10 cellular contexts compared by ENCODE assay signal in the genomic region with DNA sequence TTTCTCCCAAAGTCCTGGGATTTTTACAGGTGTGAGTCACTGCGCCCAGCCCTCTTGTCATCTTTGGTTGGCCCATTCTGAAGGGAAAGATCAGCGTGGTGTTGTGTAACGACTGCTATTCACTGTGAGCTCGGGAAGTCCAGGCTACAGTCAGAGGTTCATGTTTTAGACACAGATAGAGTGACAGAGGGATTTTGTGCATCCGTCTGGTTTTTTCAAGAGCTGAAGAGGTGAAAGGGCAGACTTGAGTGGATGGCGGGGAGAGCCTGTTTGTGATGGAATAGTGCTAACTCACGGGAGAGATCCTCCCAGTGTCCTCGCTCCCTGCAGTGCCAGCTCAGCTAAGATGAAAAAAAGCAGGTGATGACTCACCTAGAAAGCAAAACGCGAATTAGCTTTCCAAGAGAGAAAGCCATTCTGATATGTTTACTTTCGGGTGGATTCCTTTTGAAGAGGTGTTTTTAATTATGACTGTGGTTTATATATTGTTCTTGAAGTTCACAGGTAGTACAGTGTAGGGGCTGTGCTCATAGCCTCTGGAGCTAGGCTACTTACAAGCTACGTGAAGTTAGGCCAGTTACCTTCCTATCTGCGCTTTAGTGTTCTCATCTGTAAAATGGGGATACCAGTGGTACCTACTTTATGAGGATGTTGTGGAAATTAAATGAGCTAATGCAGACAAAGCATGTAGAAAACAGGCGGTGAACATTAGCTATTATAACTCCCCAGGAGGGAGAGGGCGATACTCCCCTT.
DNase-seq lines count a peak whose midpoint lies in the region; ATAC-seq and TF ChIP-seq lines count a peak whose summit lies in the region.
"Had no signal": no experiment of that assay in that cellular context is flagged by ENCODE, and none has a peak within 500 bp of the region (broad histone marks: within the 10 kb centered on the region; RNA-seq: fewer than 3 reads in every experiment).

No MANE protein-coding gene starts in this region.

- no peaks in the 10 kb centered on the region for H3K9me3 ChIP-seq in AG04450 (ENCODE audit: control insufficient read depth, insufficient read depth, low read length)
- peaks cover 8% of the 10 kb centered on the region for H3K9me3 ChIP-seq in HUES48 (ENCODE audit: control insufficient read depth, insufficient read depth, low read length)
- H3K9me3 ChIP-seq in Panc1 (ENCODE audit: control insufficient read depth, insufficient read depth, low read depth, low read length) = peaks cover 6% of the 10 kb centered on the region; the same call in 1 of the 2 replicates
- H3K9me3 ChIP-seq in neuronal stem cell (replicated peaks in 1 of 2; ENCODE audit: control insufficient read depth in 2 of 2, insufficient read depth in 1 of 2, low read depth in 1 of 2, low read length in 2 of 2) = peaks cover 3 to 8% of the 10 kb centered on the region in 2 donors

- CTCF ChIA-PET in AG04450 (lab: Charles Lee) (interaction anchor here (0.6 kb wide), 1 partner anchor 67 kb away, joined by 6 read pairs; the partner anchor contains the start of gene C11orf91), Panc1 (lab: Charles Lee) (no interaction called here)

- H3K23ac ChIP-seq in neuronal stem cell (ENCODE audit: low read depth, low read length, poor library complexity) = no peak overlapping the region

- ATAC-seq in Panc1 (peak; percentile 88), HG02852 (IDR thresholded peaks at IDR 0.05; ENCODE audit: unreplicated experiment) (no peak), HG03045 (IDR thresholded peaks at IDR 0.05; ENCODE audit: unreplicated experiment) (no peak)
- ATAC-seq: activated T-cell treated with anti-CD3 and anti-CD28 coated beads, Interleukin-2, amount 50 U/mL, for 4 hours had no signal

- no peak overlapping the region for H4K8ac ChIP-seq in neuronal stem cell (ENCODE audit: low read depth, low read length)

- H3K36me3 ChIP-seq in HUES48 (ENCODE audit: control insufficient read depth, insufficient read depth, low read length) (no peaks in the 10 kb centered on the region), Panc1 (ENCODE audit: control insufficient read depth, insufficient read depth, low read length) (no peaks in the 10 kb centered on the region), neuronal stem cell (replicated peaks in 1 of 2; ENCODE audit: control insufficient read depth in 2 of 2, insufficient read depth in 2 of 2, low read length in 2 of 2) (no peaks in the 10 kb centered on the region)

- no peaks in the 10 kb centered on the region for H3K79me1 ChIP-seq in neuronal stem cell (ENCODE audit: low read depth, low read length)

- H3K27me3 ChIP-seq in AG04450 (ENCODE audit: control insufficient read depth, insufficient read depth, low read length) (no peaks in the 10 kb centered on the region), HUES48 (ENCODE audit: control insufficient read depth, insufficient read depth, low read length) (no peaks in the 10 kb centered on the region), Panc1 (ENCODE audit: control insufficient read depth, insufficient read depth, low read length) (no peaks in the 10 kb centered on the region), neuronal stem cell (ENCODE audit: control insufficient read depth in 3 of 3, insufficient read depth in 3 of 3, low read depth in 1 of 3, low read length in 3 of 3) (no peaks in the 10 kb centered on the region)

- no peak overlapping the region for H2BK5ac ChIP-seq in neuronal stem cell (ENCODE audit: low read length)

- in situ Hi-C loops in Panc1 (cut with HindIII; ENCODE audit: low pct_unique_long_range_greater_than_20kb, low sequenced_read_pairs) = no loop called here

- H2AK5ac ChIP-seq in neuronal stem cell (ENCODE audit: low read depth, low read length) = no peak overlapping the region

- no peak overlapping the region for H2BK120ac ChIP-seq in neuronal stem cell (ENCODE audit: low read depth, low read length)

- H3K4me2 ChIP-seq in neuronal stem cell (ENCODE audit: insufficient read depth, low read length, poor library complexity, severe bottlenecking) = no peak overlapping the region

- TF ChIP-seq CTCF in AG04450 (IDR thresholded peaks at IDR 0.05; ENCODE audit: low read depth, low read length) (no peak), Panc1 (IDR thresholded peaks at IDR 0.05) (no peak), fibroblast of pulmonary artery (IDR thresholded peaks at IDR 0.05; ENCODE audit: low read length, missing control alignments) (no peak)

- BruUV-seq in Panc1 (replicated peaks; lab: Mats Ljungman, UMichigan) = no TSS peak

- no CpG with 5 or more reads among the region's 15 CpGs for WGBS in neuronal stem cell (ENCODE audit: extremely low coverage in 2 of 2, insufficient read length in 2 of 2, insufficient replicate concordance in 1 of 2), 2 donors

- intact Hi-C loops in Panc1 (cut with micrococcal nuclease; ENCODE audit: unreplicated experiment) = no loop called here

- H3K9ac ChIP-seq in HUES48 (ENCODE audit: low read depth, low read length) (no peak overlapping the region), neuronal stem cell (ENCODE audit: low read depth, low read length, poor library complexity) (no peak overlapping the region)

- DNase-seq in AG04450 (ENCODE audit: low read depth, low spot score) (no peak), Panc1 (ENCODE audit: low read depth, low spot score) (peak; percentile 76), fibroblast of pulmonary artery (ENCODE audit: low read depth) (peak; percentile 64), midbrain (lab: John Stamatoyannopoulos, UW) (no peak), neuronal stem cell (ENCODE audit: low spot score) (no peak)
- DNase-seq: activated T-cell treated with anti-CD3 and anti-CD28 coated beads, Interleukin-2, amount 50 U/mL, for 4 hours; glutamatergic neuron had no signal

- no peak overlapping the region for H4K91ac ChIP-seq in neuronal stem cell (ENCODE audit: low read depth, low read length, poor library complexity)

- H3K14ac ChIP-seq in neuronal stem cell (ENCODE audit: low read length) = no peak overlapping the region

- POLR2A ChIA-PET in AG04450 (lab: Yijun Ruan, JAX) (interaction anchor here (0.6 to 1.1 kb wide), 2 partner anchors 13 to 91 kb away, joined by 3 to 4 read pairs; no protein-coding TSS in a partner anchor), Panc1 (lab: Charles Lee) (interaction anchor here (0.6 to 0.7 kb wide), 2 partner anchors 83 to 472 kb away, joined by 6 to 8 read pairs; partner anchors contain the start of gene CSTF3)

- H3K4me3 ChIP-seq in AG04450 (ENCODE audit: low read depth, low read length) = no peak overlapping the region
- H3K4me3 ChIP-seq in HUES48 (ENCODE audit: low read depth, low read length) = no peak overlapping the region
- peak overlapping the region in 1 of 2 experiments; percentile 33; a peak in 2 of 4 replicates for H3K4me3 ChIP-seq in Panc1 (ENCODE audit: low read depth in 2 of 2, low read length in 2 of 2)
- H3K4me3 ChIP-seq in fibroblast of pulmonary artery (replicated peaks; ENCODE audit: low read depth, low read length) = no peak overlapping the region
- H3K4me3 ChIP-seq in neuronal stem cell (ENCODE audit: low read length in 2 of 2) = no peak overlapping the region

- no peak overlapping the region for H2BK12ac ChIP-seq in neuronal stem cell (ENCODE audit: low read length)

- H3K18ac ChIP-seq in neuronal stem cell (ENCODE audit: low read length) = no peak overlapping the region

- H3K4me1 ChIP-seq in HUES48 (ENCODE audit: control insufficient read depth, insufficient read depth, low read length) (0 out of 2 replicates have a peak, but pooled peaks cover 4% of the 10 kb centered on the region), Panc1 (ENCODE audit: control insufficient read depth, insufficient read depth, low read length) (0 out of 2 replicates have a peak, but pooled peaks cover 3% of the 10 kb centered on the region), neuronal stem cell (ENCODE audit: control insufficient read depth in 2 of 2, insufficient read depth in 1 of 2, low read depth in 1 of 2, low read length in 2 of 2) (no peaks in the 10 kb centered on the region)

- H3K4ac ChIP-seq in neuronal stem cell (ENCODE audit: low read length) = no peak overlapping the region

- no peak overlapping the region for H2AFZ ChIP-seq in neuronal stem cell (ENCODE audit: low read length)

- H3K27ac ChIP-seq in AG04450 (ENCODE audit: low read depth, low read length) = peak overlapping the region; percentile 57
- H3K27ac ChIP-seq in HUES48 (ENCODE audit: low read depth, low read length) = peak overlapping the region; percentile 30
- H3K27ac ChIP-seq in Panc1 (ENCODE audit: low read length) = no peak overlapping the region
- no peak overlapping the region for H3K27ac ChIP-seq in neuronal stem cell (replicated peaks; ENCODE audit: low read length)

- no peak overlapping the region for H2BK15ac ChIP-seq in neuronal stem cell (ENCODE audit: low read length)

Comparison
In these comparisons a context has a peak if more than half of its experiments do, and no peak if none do; other contexts are left out.
1. DNase-seq: peak in Panc1 (single experiment) and fibroblast of pulmonary artery (single experiment); none in AG04450 (single experiment), midbrain (single experiment) and neuronal stem cell (single experiment).
2. H3K27ac ChIP-seq: peak in AG04450 (single experiment) and HUES48 (single experiment); none in Panc1 (single experiment) and neuronal stem cell (single experiment).